In the genomic region with DNA sequence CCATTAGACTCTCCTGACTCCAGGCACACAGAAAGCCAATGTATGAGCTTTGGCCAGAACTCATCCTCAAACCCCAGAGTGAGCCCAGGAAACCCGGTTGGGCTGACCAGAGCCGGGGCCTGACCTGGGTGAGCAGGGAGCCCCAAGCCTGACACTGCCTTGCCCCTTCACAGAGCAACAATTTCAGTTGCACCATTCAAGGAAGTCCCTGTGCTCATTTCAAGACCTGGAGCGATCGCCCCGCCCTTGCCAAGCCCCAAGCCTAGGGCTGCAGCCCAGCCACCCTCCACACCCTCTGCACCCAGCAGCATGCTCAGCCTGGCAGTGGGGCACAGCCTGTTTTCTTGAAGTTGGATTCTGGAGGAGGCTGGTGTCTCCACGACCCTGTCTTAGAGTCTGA, we compare ENCODE assay signal across 9 cellular contexts. TPM values are rescaled to one million over a fixed set of nuclear protein-coding genes. Genes with fewer than 3 reads are reported as not detected.
DNase-seq lines count a peak whose midpoint lies in the region; ATAC-seq and TF ChIP-seq lines count a peak whose summit lies in the region.
"Had no signal": no experiment of that assay in that cellular context is flagged by ENCODE, and none has a peak within 500 bp of the region (broad histone marks: within the 10 kb centered on the region; RNA-seq: fewer than 3 reads in every experiment).

No MANE protein-coding gene starts in this region.

- H3K4me3 ChIP-seq in foreskin fibroblast (ENCODE audit: low read depth in 1 of 2, low read length in 2 of 2): peak overlapping the region; percentile 87 to 88

- ATAC-seq in activated T-cell treated with anti-CD3 and anti-CD28 coated beads, Interleukin-2, amount 50 U/mL, for 72 hours (replicated peaks in 1 of 2): peak in 1 of 2 donors; percentile 11
- peak; percentile 15 for ATAC-seq in stimulated activated effector memory CD8-positive, alpha-beta T cell treated with anti-CD3 and anti-CD28 coated beads, Interleukin-12 subunit alpha, Interleukin-12 subunit beta, amount 100 ng/mL, for 72 hours
- ATAC-seq in omental fat pad (ENCODE audit: low FRiP score): no peak

- peaks cover 21% of the 10 kb centered on the region for H3K27me3 Mint-ChIP-seq in activated T-cell treated with anti-CD3 and anti-CD28 coated beads, Interleukin-2, amount 50 U/mL, for 72 hours (ENCODE audit: low read depth)

- H3K4me1 Mint-ChIP-seq in activated T-cell treated with anti-CD3 and anti-CD28 coated beads, Interleukin-2, amount 50 U/mL, for 72 hours (ENCODE audit: low read depth): peaks cover 40% of the 10 kb centered on the region
- H3K4me1 Mint-ChIP-seq in stimulated activated effector memory CD8-positive, alpha-beta T cell treated with anti-CD3 and anti-CD28 coated beads, Interleukin-12 subunit alpha, Interleukin-12 subunit beta, amount 100 ng/mL, for 72 hours: peaks cover 39% of the 10 kb centered on the region

- H3K9me3 Mint-ChIP-seq in activated T-cell treated with anti-CD3 and anti-CD28 coated beads, Interleukin-2, amount 50 U/mL, for 72 hours: no peaks in the 10 kb centered on the region
- no peaks in the 10 kb centered on the region for H3K9me3 Mint-ChIP-seq in stimulated activated effector memory CD8-positive, alpha-beta T cell treated with anti-CD3 and anti-CD28 coated beads, Interleukin-12 subunit alpha, Interleukin-12 subunit beta, amount 100 ng/mL, for 72 hours

- peak; percentile 28 for DNase-seq in activated CD4-positive, alpha-beta T cell treated with anti-CD3 and anti-CD28 coated beads for 48 hours
- DNase-seq in activated CD4-positive, alpha-beta T cell treated with anti-CD3 and anti-CD28 coated beads for 1 hour: no peak
- peak in 1 of 2 donors; percentile 55 for DNase-seq in activated T-cell treated with anti-CD3 and anti-CD28 coated beads, Interleukin-2, amount 50 U/mL, for 72 hours
- peak in 1 of 2 donors; percentile 59 for DNase-seq in foreskin fibroblast
- DNase-seq in stimulated activated effector memory CD8-positive, alpha-beta T cell treated with anti-CD3 and anti-CD28 coated beads, Interleukin-12 subunit alpha, Interleukin-12 subunit beta, amount 100 ng/mL, for 72 hours (ENCODE audit: low spot score in 2 of 2): peak in 1 of 2 donors; percentile 57
- no peak for DNase-seq in omental fat pad (ENCODE audit: low spot score)
- DNase-seq in DMS53 (lab: John Stamatoyannopoulos, UW): no peak
- no peak for DNase-seq in COLO668 (lab: John Stamatoyannopoulos, UW; ENCODE audit: unreplicated experiment)
- DNase-seq: NCI-H1105 treated with DMSO at 0.1 percent for 48 hours had no signal

- no peak overlapping the region for H3K27ac Mint-ChIP-seq in activated T-cell treated with anti-CD3 and anti-CD28 coated beads, Interleukin-2, amount 50 U/mL, for 72 hours
- H3K27ac Mint-ChIP-seq in stimulated activated effector memory CD8-positive, alpha-beta T cell treated with anti-CD3 and anti-CD28 coated beads, Interleukin-12 subunit alpha, Interleukin-12 subunit beta, amount 100 ng/mL, for 72 hours: no peak overlapping the region

- peaks cover 2 to 3% of the 10 kb centered on the region in 2 donors for H3K36me3 Mint-ChIP-seq in activated T-cell treated with anti-CD3 and anti-CD28 coated beads, Interleukin-2, amount 50 U/mL, for 72 hours (ENCODE audit: insufficient read depth in 2 of 2)
- H3K36me3 Mint-ChIP-seq in stimulated activated effector memory CD8-positive, alpha-beta T cell treated with anti-CD3 and anti-CD28 coated beads, Interleukin-12 subunit alpha, Interleukin-12 subunit beta, amount 100 ng/mL, for 72 hours: no peaks in the 10 kb centered on the region

- peak overlapping the region; percentile 54 to 86 for H3K4me3 Mint-ChIP-seq in activated T-cell treated with anti-CD3 and anti-CD28 coated beads, Interleukin-2, amount 50 U/mL, for 72 hours
- peak overlapping the region; percentile 88 for H3K4me3 Mint-ChIP-seq in stimulated activated effector memory CD8-positive, alpha-beta T cell treated with anti-CD3 and anti-CD28 coated beads, Interleukin-12 subunit alpha, Interleukin-12 subunit beta, amount 100 ng/mL, for 72 hours

- no peak for TF ChIP-seq CTCF in foreskin fibroblast (IDR thresholded peaks at IDR 0.05; ENCODE audit: low read depth, low read length)
- no peak for TF ChIP-seq CTCF in omental fat pad (IDR thresholded peaks at IDR 0.05)

RNA-seq across cellular contexts. Expression of a gene that starts 2.3 kb away (rescaled TPM):
- total RNA-seq in activated T-cell treated with anti-CD3 and anti-CD28 coated beads, Interleukin-2, amount 50 U/mL, for 72 hours: 10 to 100 TPM; 22.4 to 51.9 TPM
- total RNA-seq in omental fat pad: 10 to 100 TPM; 36.8 to 97.9 (median 72.8) TPM

RNA-seq across cellular contexts. Expression of a gene that starts 18.3 kb away (rescaled TPM):
- under 1 TPM; 0.32 to 0.55 TPM for total RNA-seq in activated T-cell treated with anti-CD3 and anti-CD28 coated beads, Interleukin-2, amount 50 U/mL, for 72 hours
- not detected for total RNA-seq in omental fat pad
